8 cellular contexts compared by ENCODE assay signal in genomic region chr16:74368002-74368979, GRCh38. TPM values are rescaled to one million over a fixed set of nuclear protein-coding genes. Genes with fewer than 3 reads are reported as not detected.
A peak's percentile ranks its signal among the peaks of the same experiment; 100 is the strongest.
DNase-seq lines count a peak whose midpoint lies in the region; TF ChIP-seq lines count a peak whose summit lies in the region.
"Not testable (repeated sequence)": the region's sequence is repeated elsewhere in the genome, so short reads cannot be mapped to it uniquely, and the experiment has no call there.

No MANE protein-coding gene starts in this region.

- H3K36me3 Mint-ChIP-seq in HFFc6 (ENCODE audit: low read depth) = not testable (repeated sequence)

- peak overlapping the region; percentile 87 for H3K27ac ChIP-seq in suprapubic skin

- H3K9me3 Mint-ChIP-seq in HFFc6 = not testable (repeated sequence)

- peak overlapping the region; percentile 94 for H3K27ac Mint-ChIP-seq in HFFc6

- H3K9me3 ChIP-seq in suprapubic skin = not testable (repeated sequence)

- TF ChIP-seq POLR2A in suprapubic skin (IDR thresholded peaks at IDR 0.05) = peak in 1 of 2 donors; percentile 43

- H3K27me3 ChIP-seq in suprapubic skin = not testable (repeated sequence)

- WGBS in suprapubic skin = 2% methylated on average over 55 of the region's 83 CpGs

- peaks cover 30% of the 10 kb centered on the region for H3K4me1 ChIP-seq in suprapubic skin

- H3K36me3 ChIP-seq in suprapubic skin = not testable (repeated sequence)

- DNase-seq in GM04504 (ENCODE audit: low read depth) = peak; percentile 75
- DNase-seq in HFFc6 = peak; percentile 96
- peak; percentile 93 for DNase-seq in MV-4-11 (lab: John Stamatoyannopoulos, UW)
- peak; percentile 88 for DNase-seq in SK-N-DZ (ENCODE audit: low spot score)
- DNase-seq in activated naive CD4-positive, alpha-beta T cell treated with anti-CD3 and anti-CD28 coated beads, Interleukin-2, amount 50 U/mL, for 16 hours = peak; percentile 99
- peak; percentile 92 for DNase-seq in globus pallidus (ENCODE audit: low spot score)
- DNase-seq in occipital lobe (lab: John Stamatoyannopoulos, UW) = peak; percentile 90
- DNase-seq in suprapubic skin (ENCODE audit: low spot score in 2 of 2) = peak; percentile 97

- peak overlapping the region; percentile 77 for H3K4me3 ChIP-seq in suprapubic skin

- H3K27me3 Mint-ChIP-seq in HFFc6 (ENCODE audit: insufficient read depth) = not testable (repeated sequence)

- TF ChIP-seq CTCF in HFFc6 (IDR thresholded peaks at IDR 0.05); suprapubic skin (IDR thresholded peaks at IDR 0.05): not testable (repeated sequence)

- not testable (repeated sequence) for TF ChIP-seq EP300 in suprapubic skin (IDR thresholded peaks at IDR 0.05)

- peak overlapping the region; percentile 97 for H3K4me3 Mint-ChIP-seq in HFFc6

- H3K4me1 Mint-ChIP-seq in HFFc6 (ENCODE audit: low read depth) = peaks cover 15% of the 10 kb centered on the region

RNA-seq across cellular contexts. Expression of gene NPIPB15, which starts 7.8 kb away (rescaled TPM):
- total RNA-seq in HFFc6 (2021; fragmentation: NEBNext Ultra II Directional; extraction: Animal tissue kit (Norgen Biotek cat#: 25700)) = 1 to 10 TPM in 2 of 6 experiments, under 1 TPM in 4; 0.75 to 1.2 (median 0.93) TPM
- not detected in 2 replicates for polyA plus RNA-seq in SK-N-DZ (2014; cell fraction: cytosol; rRNA removed)
- not detected in 2 replicates for polyA plus RNA-seq in SK-N-DZ (2014; cell fraction: nucleus; rRNA removed)
- total RNA-seq in occipital lobe (not detected), suprapubic skin (1 to 10 TPM; 2.1 to 6.7 (median 3.3) TPM)

RNA-seq across cellular contexts. Expression of gene CLEC18B, which starts 53.0 kb away (rescaled TPM):
- under 1 TPM in 2 of 6 experiments, not detected in 4; 0.14 to 0.32 TPM for total RNA-seq in HFFc6 (2021; fragmentation: NEBNext Ultra II Directional; extraction: Animal tissue kit (Norgen Biotek cat#: 25700))
- polyA plus RNA-seq in SK-N-DZ (2014; cell fraction: cytosol; rRNA removed) = 0.16 and 3.6 TPM in 2 replicates
- polyA plus RNA-seq in SK-N-DZ (2014; cell fraction: nucleus; rRNA removed) = 13.1 and 16.0 TPM in 2 replicates
- total RNA-seq in occipital lobe (1.1 TPM), suprapubic skin (under 1 TPM in 1 of 4 donors, not detected in 3; 0.72 TPM)

Comparison
In these comparisons a context has a peak if more than half of its experiments do, and no peak if none do; other contexts are left out.
1. Peak in every context shown above with its lines: DNase-seq, H3K4me3 ChIP-seq and H3K27ac ChIP-seq.